Comparison of ENCODE assay signal across 8 cellular contexts in the genomic region with DNA sequence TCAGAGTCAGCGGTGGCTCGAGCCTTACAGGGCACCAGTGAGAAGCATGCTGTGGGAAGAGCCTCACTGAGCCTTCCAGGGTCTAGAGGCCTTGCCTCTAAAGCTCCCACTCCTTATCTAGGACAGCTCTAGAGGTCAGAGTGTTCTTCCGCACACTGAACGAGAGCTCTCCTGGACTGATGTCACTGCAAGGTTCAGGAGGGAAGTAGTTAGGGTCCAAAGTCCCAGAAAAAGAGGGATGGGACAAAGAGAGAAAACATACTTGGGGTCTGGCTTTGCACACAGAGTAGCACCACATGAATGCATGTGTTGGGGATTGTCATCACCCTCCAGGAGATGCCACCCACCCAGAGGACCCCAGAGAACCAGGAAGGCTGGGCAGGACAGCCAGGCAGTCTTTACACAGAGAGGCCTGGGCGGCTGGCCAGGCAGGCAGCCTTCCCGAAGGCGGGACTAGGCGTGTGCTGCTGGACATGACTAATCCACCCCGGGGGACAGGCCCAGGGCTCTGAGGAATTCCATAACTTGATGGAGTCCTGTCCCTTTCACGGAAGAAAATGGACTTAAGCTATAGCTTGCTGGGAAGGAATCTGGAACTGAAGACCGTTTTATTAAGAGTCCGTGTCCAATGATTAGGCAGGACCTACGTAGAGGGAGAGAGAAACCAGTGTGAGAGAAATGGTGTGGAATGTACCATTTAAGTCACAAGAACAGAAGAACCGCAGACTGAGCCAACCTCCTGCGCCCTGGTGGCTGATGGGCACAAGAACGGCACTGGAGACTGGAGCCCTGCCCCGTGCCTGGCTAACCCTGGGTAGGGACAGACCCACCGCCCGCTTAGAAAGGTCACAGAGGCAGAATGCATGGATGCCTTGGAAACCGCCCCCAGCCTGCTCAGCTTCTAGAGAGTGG. TPM values are rescaled to one million over a fixed set of nuclear protein-coding genes. Genes with fewer than 3 reads are reported as not detected.
DNase-seq lines count a peak whose midpoint lies in the region; ATAC-seq and TF ChIP-seq lines count a peak whose summit lies in the region.

No MANE protein-coding gene starts in this region.

- ATAC-seq in foreskin keratinocyte, result peak; percentile 40
- ATAC-seq in HG02852 (IDR thresholded peaks at IDR 0.05; ENCODE audit: unreplicated experiment), result no peak
- no peak for ATAC-seq in GM21528 (IDR thresholded peaks at IDR 0.05; ENCODE audit: low FRiP score, unreplicated experiment)
- ATAC-seq in HG03521 (IDR thresholded peaks at IDR 0.05; ENCODE audit: unreplicated experiment), result no peak

- H3K27me3 ChIP-seq in BJ (ENCODE audit: control insufficient read depth, insufficient read depth, low read length) (no peaks in the 10 kb centered on the region), foreskin keratinocyte (no peaks in the 10 kb centered on the region), parathyroid adenoma (ENCODE audit: control insufficient read depth, insufficient read depth, low read length) (no peaks in the 10 kb centered on the region)

- POLR2A ChIA-PET in BJ (lab: Charles Lee), result no interaction called here

- H2AFZ ChIP-seq in parathyroid adenoma, result no peak overlapping the region

- H3K27ac ChIP-seq in foreskin keratinocyte (no peak overlapping the region), parathyroid adenoma (peak overlapping the region; percentile 53)

- no peak overlapping the region for H3K4me3 ChIP-seq in BJ (ENCODE audit: low read depth, low read length)
- H3K4me3 ChIP-seq in parathyroid adenoma (ENCODE audit: low read depth, low read length), result no peak overlapping the region

- H3K4me2 ChIP-seq in parathyroid adenoma (ENCODE audit: low read length), result no peak overlapping the region

- H3K9ac ChIP-seq in parathyroid adenoma, result no peak overlapping the region

- CTCF ChIA-PET in BJ (lab: Yijun Ruan, JAX), result interaction anchor here (0.5 to 1.7 kb wide), 5 partner anchors 10 to 308 kb away, joined by 3 to 7 read pairs (median 3); no protein-coding TSS in a partner anchor

- peaks cover 33% of the 10 kb centered on the region for H3K79me2 ChIP-seq in parathyroid adenoma

- TF ChIP-seq CTCF in BJ (IDR thresholded peaks at IDR 0.05; ENCODE audit: insufficient read depth, low read depth, low read length), result no peak; the same call in 1 of the 2 replicates
- TF ChIP-seq CTCF in foreskin keratinocyte (conservative IDR thresholded peaks at IDR 0.05), result peak; percentile 2
- no peak for TF ChIP-seq CTCF in parathyroid adenoma (IDR thresholded peaks at IDR 0.05)

- H3K36me3 ChIP-seq in BJ (ENCODE audit: control insufficient read depth, insufficient read depth, low read length), result peaks cover 36% of the 10 kb centered on the region
- no peaks in the 10 kb centered on the region for H3K36me3 ChIP-seq in parathyroid adenoma (ENCODE audit: control insufficient read depth, insufficient read depth, low read length)

- DNase-seq in BJ (ENCODE audit: low read depth) (peak; percentile 52), SW480 (ENCODE audit: low spot score) (peak; percentile 21), foreskin keratinocyte (peak in 1 of 2 donors; percentile 37)
- DNase-seq in stimulated activated CD8-positive, alpha-beta memory T cell treated with anti-CD3 and anti-CD28 coated beads, Interleukin-4, amount 100 ng/mL, for 48 hours, result no peak

- H3K9me3 ChIP-seq in parathyroid adenoma (ENCODE audit: control insufficient read depth, low read length), result no peaks in the 10 kb centered on the region

- H3K4me1 ChIP-seq in foreskin keratinocyte (peaks cover 23% of the 10 kb centered on the region), parathyroid adenoma (peaks cover 70% of the 10 kb centered on the region)

RNA-seq across cellular contexts. Expression of a gene that starts 16.7 kb away (rescaled TPM):
- polyA plus RNA-seq in BJ (2011; rRNA removed), result 0.04 and 0.05 TPM in 2 replicates
- 0.38 TPM in 1 of 2 replicates, not detected in the other for polyA minus RNA-seq in BJ (2011; rRNA and poly(A)+ RNA removed)
- total RNA-seq in foreskin keratinocyte, result 0.10 TPM in 1 of 2 replicates, not detected in the other
- polyA plus RNA-seq in foreskin keratinocyte, result 0.06 and 0.12 TPM in 2 replicates

RNA-seq across cellular contexts. Expression of a gene that starts 48.1 kb away (rescaled TPM):
- polyA plus RNA-seq in BJ (2011; rRNA removed) (13.3 and 37.6 TPM in 2 replicates), foreskin keratinocyte (0.04 and 0.09 TPM in 2 replicates)
- polyA minus RNA-seq in BJ (2011; rRNA and poly(A)+ RNA removed), result 41.8 and 52.6 TPM in 2 replicates
- 0.21 and 0.24 TPM in 2 replicates for total RNA-seq in foreskin keratinocyte

Comparison
In these comparisons a context has a peak if more than half of its experiments do, and no peak if none do; other contexts are left out.
1. RNA of a gene that starts 48.1 kb away (polyA plus RNA-seq): 13.3 to 37.6 TPM in BJ; 0.04 to 0.09 TPM in foreskin keratinocyte; every median in the first group is over 10 times any median in the second.